8 cellular contexts compared by ENCODE assay signal in the genomic region with DNA sequence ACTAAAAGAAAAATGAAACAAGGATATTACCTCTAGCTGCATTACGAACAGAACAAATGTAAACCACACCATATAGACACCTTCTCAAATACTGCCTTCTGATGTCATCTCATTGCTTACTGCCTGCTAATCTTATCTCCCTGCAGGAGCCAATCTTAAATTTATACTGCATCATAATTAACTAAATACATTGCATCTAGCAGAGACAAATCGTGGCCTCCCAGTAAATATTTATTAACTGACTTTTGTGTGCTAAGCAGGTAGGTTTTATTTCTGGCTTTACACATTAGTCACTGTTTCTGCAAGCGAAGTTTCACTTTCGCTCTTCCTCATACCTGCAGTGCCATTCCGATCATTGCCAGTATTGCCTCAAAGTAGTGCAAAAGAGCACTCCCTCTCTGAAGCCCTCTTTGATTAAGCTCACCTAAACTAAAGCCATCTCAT.
DNase-seq lines count a peak whose midpoint lies in the region; ATAC-seq, FAIRE-seq and TF ChIP-seq lines count a peak whose summit lies in the region.

No MANE protein-coding gene starts in this region.

- ATAC-seq in GM21367 (IDR thresholded peaks at IDR 0.05; ENCODE audit: unreplicated experiment) = peak; percentile 91
- peak; percentile 87 for ATAC-seq in HG03521 (IDR thresholded peaks at IDR 0.05; ENCODE audit: unreplicated experiment)
- peak; percentile 96 for ATAC-seq in GM12878

- TF ChIP-seq RAD21 in GM12878 (IDR thresholded peaks at IDR 0.05; ENCODE audit: insufficient read depth, low read depth, low read length) = no peak

- H3K36me3 ChIP-seq in GM12878 (ENCODE audit: control insufficient read depth in 2 of 2, insufficient read depth in 2 of 2, low read length in 1 of 2) = no peaks in the 10 kb centered on the region

- H3K4me1 Mint-ChIP-seq in nephron progenitor cell = peaks cover 47% of the 10 kb centered on the region

- peak; percentile 41 for DNase-seq in GM10248 (ENCODE audit: extremely low spot score)
- DNase-seq in GM12878 (ENCODE audit: low read depth, low spot score) = peak; percentile 68
- peak; percentile 34 for DNase-seq in stimulated activated CD4-positive, alpha-beta T cell treated with anti-CD3 and anti-CD28 coated beads, Interleukin-1b, Interleukin-23, amount 100 ng/mL, for 48 hours
- no peak for DNase-seq in nephron progenitor cell
- DNase-seq in NCI-H82 treated with DMSO at 0.1 percent for 48 hours (lab: John Stamatoyannopoulos, UW; ENCODE audit: unreplicated experiment) = no peak
- DNase-seq in middle frontal gyrus (ENCODE audit: extremely low spot score, low spot score) = no peak

- H4K20me1 ChIP-seq in GM12878 (ENCODE audit: control insufficient read depth, insufficient read depth) = no peaks in the 10 kb centered on the region

- peak overlapping the region; percentile 68 for H2AFZ ChIP-seq in GM12878 (ENCODE audit: control insufficient read depth, low read depth, low read length)

- no peaks in the 10 kb centered on the region for H3K27me3 ChIP-seq in GM12878 (replicated peaks in 1 of 2; ENCODE audit: control insufficient read depth in 2 of 2, insufficient read depth in 2 of 2, low read length in 1 of 2)

- H3K9ac ChIP-seq in GM12878 (ENCODE audit: control insufficient read depth, insufficient read depth, low read length) = peak overlapping the region; percentile 33; the same call in 1 of the 2 replicates

- H3K4me3 Mint-ChIP-seq in nephron progenitor cell = no peak overlapping the region

- H3K4me3 ChIP-seq in GM12878 = peak overlapping the region; percentile 52

- CTCF ChIA-PET in GM10248 (lab: Yijun Ruan, JAX) = interaction anchor here (2.3 kb wide), 1 partner anchor 19 kb away, joined by 6 read pairs; no protein-coding TSS in a partner anchor
- CTCF ChIA-PET in GM12878 (lab: Yijun Ruan, JAX) = interaction anchor here (0.8 to 2.5 kb wide), 3 partner anchors 10 to 97 kb away, joined by 3 to 7 read pairs (median 4); no protein-coding TSS in a partner anchor

- RAD21 ChIA-PET in GM12878 (lab: Charles Lee; ENCODE audit: unreplicated experiment) = interaction anchor here (1.1 to 1.5 kb wide), 3 partner anchors 32 to 103 kb away, joined by 4 read pairs; no protein-coding TSS in a partner anchor

- no peak for TF ChIP-seq POLR2A in GM12878 (IDR thresholded peaks at IDR 0.05; ENCODE audit: low read depth, low read length)

- in situ Hi-C loops in GM12878 (cut with MboI) = no loop called here

- no peaks in the 10 kb centered on the region for H3K36me3 Mint-ChIP-seq in nephron progenitor cell (ENCODE audit: low read depth)

- no peaks in the 10 kb centered on the region for H3K27me3 Mint-ChIP-seq in nephron progenitor cell (ENCODE audit: low read depth, poor library complexity)

- no peaks in the 10 kb centered on the region; the same call in 1 of the 2 replicates for H3K79me2 ChIP-seq in GM12878 (ENCODE audit: control insufficient read depth, insufficient read depth, low read length)

- H3K4me1 ChIP-seq in GM12878 (ENCODE audit: control insufficient read depth, insufficient read depth, low read length) = peaks cover 30% of the 10 kb centered on the region

- no peak for TF ChIP-seq CTCF in GM10248 (IDR thresholded peaks at IDR 0.05; ENCODE audit: control extremely low read depth, extremely low read depth, low read depth, missing control alignments)
- no peak for TF ChIP-seq CTCF in GM12878 (IDR thresholded peaks at IDR 0.05 in 2 of 3, conservative IDR thresholded peaks at IDR 0.05 in 1 of 3; ENCODE audit: control insufficient read depth in 2 of 3, extremely low read depth in 1 of 3, insufficient read depth in 1 of 3, low read depth in 3 of 3, low read length in 3 of 3)
- TF ChIP-seq CTCF in nephron progenitor cell (IDR thresholded peaks at IDR 0.05) = no peak

- FAIRE-seq in GM12878 (lab: Jason Lieb, UNC) = peak; percentile 97

- SMC1A ChIA-PET in GM12878 (lab: Charles Lee; ENCODE audit: uncharacterized antibody, unreplicated experiment) = interaction anchor here (0.7 to 2.9 kb wide), 9 partner anchors 9 to 109 kb away, joined by 3 to 14 read pairs (median 6); no protein-coding TSS in a partner anchor

- H3K4me2 ChIP-seq in GM12878 (ENCODE audit: control insufficient read depth, insufficient read depth) = peak overlapping the region; percentile 97

- no peak overlapping the region for H3K27ac Mint-ChIP-seq in nephron progenitor cell

- H3K9me3 Mint-ChIP-seq in nephron progenitor cell = no peaks in the 10 kb centered on the region

- no peaks in the 10 kb centered on the region for H3K9me3 ChIP-seq in GM12878 (replicated peaks; ENCODE audit: control insufficient read depth, insufficient read depth, low read length)

- under 1% methylated on average over 5 of the region's 5 CpGs for WGBS in GM12878 (ENCODE audit: insufficient coverage, insufficient replicate concordance, low lambda C conversion rate, missing lambda C conversion rate)

- H3K27ac ChIP-seq in GM12878 (ENCODE audit: control insufficient read depth, insufficient read depth) = peak overlapping the region; percentile 68

- POLR2A ChIA-PET in GM10248 (lab: Yijun Ruan, JAX) = no interaction called here
- POLR2A ChIA-PET in GM12878 (lab: Charles Lee) = interaction anchor here (1.4 to 1.9 kb wide), 3 partner anchors 10 to 14 kb away, joined by 5 to 8 read pairs (median 6); no protein-coding TSS in a partner anchor

- BruUV-seq in GM12878 (replicated peaks; lab: Mats Ljungman, UMichigan) = no TSS peak

- TF ChIP-seq EP300 in GM12878 (IDR thresholded peaks at IDR 0.05; ENCODE audit: borderline replicate concordance in 1 of 2, control insufficient read depth in 1 of 2, low read depth in 2 of 2, low read length in 2 of 2) = no peak; a peak in 1 of 4 replicates

- intact Hi-C loops in GM12878 (cut with micrococcal nuclease; ENCODE audit: unreplicated experiment) = loop anchor here (5.0 kb wide), 1 partner anchor 67 kb away; a partner anchor contains a TSS

TF ChIP-seq in GM12878, 131 proteins besides CTCF, POLR2A, EP300 and RAD21 (continues in another document):
- TF ChIP-seq HDAC2 (IDR thresholded peaks at IDR 0.05) (no peak), IKZF2 (IDR thresholded peaks at IDR 0.05) (peak in 1 of 2 experiments; percentile 43; a peak in 2 of 4 replicates), ZNF217 (IDR thresholded peaks at IDR 0.05) (peak; percentile 86; the same call in 1 of the 2 replicates), MTA2 (IDR thresholded peaks at IDR 0.05; ENCODE audit: low read depth) (peak; percentile 37; the same call in 1 of the 2 replicates), ZZZ3 (IDR thresholded peaks at IDR 0.05; ENCODE audit: control insufficient read depth, insufficient read length, low read depth) (no peak), ASH2L (IDR thresholded peaks at IDR 0.05; ENCODE audit: borderline replicate concordance, low read depth) (no peak), JUNB (IDR thresholded peaks at IDR 0.05) (peak; percentile 74), HCFC1 (IDR thresholded peaks at IDR 0.05; ENCODE audit: low read length) (no peak), MEF2A (IDR thresholded peaks at IDR 0.05; ENCODE audit: insufficient read depth, low read depth, low read length) (0 out of 2 replicates have a peak, but pooled peaks have one; percentile 40)
- TF ChIP-seq, protein P1, sequence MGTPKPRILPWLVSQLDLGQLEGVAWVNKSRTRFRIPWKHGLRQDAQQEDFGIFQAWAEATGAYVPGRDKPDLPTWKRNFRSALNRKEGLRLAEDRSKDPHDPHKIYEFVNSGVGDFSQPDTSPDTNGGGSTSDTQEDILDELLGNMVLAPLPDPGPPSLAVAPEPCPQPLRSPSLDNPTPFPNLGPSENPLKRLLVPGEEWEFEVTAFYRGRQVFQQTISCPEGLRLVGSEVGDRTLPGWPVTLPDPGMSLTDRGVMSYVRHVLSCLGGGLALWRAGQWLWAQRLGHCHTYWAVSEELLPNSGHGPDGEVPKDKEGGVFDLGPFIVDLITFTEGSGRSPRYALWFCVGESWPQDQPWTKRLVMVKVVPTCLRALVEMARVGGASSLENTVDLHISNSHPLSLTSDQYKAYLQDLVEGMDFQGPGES (IDR thresholded peaks at IDR 0.05) = no peak
- TF ChIP-seq, protein P2, sequence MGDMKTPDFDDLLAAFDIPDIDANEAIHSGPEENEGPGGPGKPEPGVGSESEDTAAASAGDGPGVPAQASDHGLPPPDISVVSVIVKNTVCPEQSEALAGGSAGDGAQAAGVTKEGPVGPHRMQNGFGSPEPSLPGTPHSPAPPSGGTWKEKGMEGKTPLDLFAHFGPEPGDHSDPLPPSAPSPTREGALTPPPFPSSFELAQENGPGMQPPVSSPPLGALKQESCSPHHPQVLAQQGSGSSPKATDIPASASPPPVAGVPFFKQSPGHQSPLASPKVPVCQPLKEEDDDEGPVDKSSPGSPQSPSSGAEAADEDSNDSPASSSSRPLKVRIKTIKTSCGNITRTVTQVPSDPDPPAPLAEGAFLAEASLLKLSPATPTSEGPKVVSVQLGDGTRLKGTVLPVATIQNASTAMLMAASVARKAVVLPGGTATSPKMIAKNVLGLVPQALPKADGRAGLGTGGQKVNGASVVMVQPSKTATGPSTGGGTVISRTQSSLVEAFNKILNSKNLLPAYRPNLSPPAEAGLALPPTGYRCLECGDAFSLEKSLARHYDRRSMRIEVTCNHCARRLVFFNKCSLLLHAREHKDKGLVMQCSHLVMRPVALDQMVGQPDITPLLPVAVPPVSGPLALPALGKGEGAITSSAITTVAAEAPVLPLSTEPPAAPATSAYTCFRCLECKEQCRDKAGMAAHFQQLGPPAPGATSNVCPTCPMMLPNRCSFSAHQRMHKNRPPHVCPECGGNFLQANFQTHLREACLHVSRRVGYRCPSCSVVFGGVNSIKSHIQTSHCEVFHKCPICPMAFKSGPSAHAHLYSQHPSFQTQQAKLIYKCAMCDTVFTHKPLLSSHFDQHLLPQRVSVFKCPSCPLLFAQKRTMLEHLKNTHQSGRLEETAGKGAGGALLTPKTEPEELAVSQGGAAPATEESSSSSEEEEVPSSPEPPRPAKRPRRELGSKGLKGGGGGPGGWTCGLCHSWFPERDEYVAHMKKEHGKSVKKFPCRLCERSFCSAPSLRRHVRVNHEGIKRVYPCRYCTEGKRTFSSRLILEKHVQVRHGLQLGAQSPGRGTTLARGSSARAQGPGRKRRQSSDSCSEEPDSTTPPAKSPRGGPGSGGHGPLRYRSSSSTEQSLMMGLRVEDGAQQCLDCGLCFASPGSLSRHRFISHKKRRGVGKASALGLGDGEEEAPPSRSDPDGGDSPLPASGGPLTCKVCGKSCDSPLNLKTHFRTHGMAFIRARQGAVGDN (IDR thresholded peaks at IDR 0.05) = no peak
- TF ChIP-seq, protein P3, sequence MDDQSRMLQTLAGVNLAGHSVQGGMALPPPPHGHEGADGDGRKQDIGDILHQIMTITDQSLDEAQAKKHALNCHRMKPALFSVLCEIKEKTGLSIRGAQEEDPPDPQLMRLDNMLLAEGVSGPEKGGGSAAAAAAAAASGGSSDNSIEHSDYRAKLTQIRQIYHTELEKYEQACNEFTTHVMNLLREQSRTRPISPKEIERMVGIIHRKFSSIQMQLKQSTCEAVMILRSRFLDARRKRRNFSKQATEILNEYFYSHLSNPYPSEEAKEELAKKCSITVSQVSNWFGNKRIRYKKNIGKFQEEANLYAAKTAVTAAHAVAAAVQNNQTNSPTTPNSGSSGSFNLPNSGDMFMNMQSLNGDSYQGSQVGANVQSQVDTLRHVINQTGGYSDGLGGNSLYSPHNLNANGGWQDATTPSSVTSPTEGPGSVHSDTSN (IDR thresholded peaks at IDR 0.05; ENCODE audit: insufficient replicate concordance, low read depth, low read length) = no peak

Comparison
In these comparisons a context has a peak if more than half of its experiments do, and no peak if none do; other contexts are left out.
1. DNase-seq: peak in GM10248 (single experiment), GM12878 (single experiment) and stimulated activated CD4-positive, alpha-beta T cell treated with anti-CD3 and anti-CD28 coated beads, Interleukin-1b, Interleukin-23, amount 100 ng/mL, for 48 hours (single experiment); none in nephron progenitor cell (single experiment), NCI-H82 treated with DMSO at 0.1 percent for 48 hours (single experiment) and middle frontal gyrus (single experiment).
2. Peak in every context shown above with its lines, with median percentiles within 50 percentile points of each other: ATAC-seq.